Comparison of ENCODE assay signal across 8 cellular contexts in the genomic region with DNA sequence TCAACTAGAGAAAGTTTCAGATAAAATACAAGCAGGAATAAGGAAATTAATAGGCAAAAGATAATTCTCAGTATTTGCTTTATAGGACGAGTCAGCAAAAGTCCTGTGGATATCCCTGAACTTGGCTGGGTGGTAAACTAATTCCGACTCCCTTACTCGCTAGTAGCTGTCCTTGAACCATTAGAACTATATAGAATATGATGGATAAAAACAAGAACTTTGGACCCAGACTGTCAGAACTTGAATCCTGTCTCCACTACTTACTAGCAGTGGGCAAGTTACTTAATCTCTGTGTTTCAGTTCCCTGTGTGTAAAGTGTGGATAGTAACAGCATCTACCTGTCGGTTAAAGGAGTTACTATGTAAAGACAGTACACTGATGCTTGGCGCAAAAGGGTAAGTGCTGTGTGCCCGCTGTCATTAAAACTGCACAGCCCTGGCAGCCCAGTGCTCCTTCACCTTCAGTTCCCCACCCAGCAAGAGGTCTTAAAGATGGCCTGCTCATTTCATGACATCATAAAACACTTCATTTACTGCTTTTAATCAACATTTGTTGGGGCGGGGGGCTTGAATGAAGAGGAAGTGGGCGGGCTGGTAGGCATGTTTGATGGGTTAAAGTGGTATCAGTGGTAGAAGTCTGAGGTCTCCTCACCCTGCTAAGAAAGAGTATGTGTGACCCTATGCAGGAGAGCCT. TPM values are rescaled to one million over a fixed set of nuclear protein-coding genes. Genes with fewer than 3 reads are reported as not detected.
A peak's percentile ranks its signal among the peaks of the same experiment; 100 is the strongest.
DNase-seq lines count a peak whose midpoint lies in the region; ATAC-seq and TF ChIP-seq lines count a peak whose summit lies in the region.

No MANE protein-coding gene starts in this region.

- H3K27me3 Mint-ChIP-seq in CD4-positive, alpha-beta memory T cell = peaks cover 16 to 20% of the 10 kb centered on the region in 2 donors

- TF ChIP-seq CTCF in Peyer's patch (IDR thresholded peaks at IDR 0.05) (no peak), epithelial cell of proximal tubule (conservative IDR thresholded peaks at IDR 0.05; ENCODE audit: low read depth, low read length) (no peak), osteoblast (IDR thresholded peaks at IDR 0.05; ENCODE audit: extremely low read depth, low read depth, low read length) (no peak)

- peaks cover 71% of the 10 kb centered on the region for H4K20me1 ChIP-seq in osteoblast (ENCODE audit: insufficient read depth, low read length)

- peaks cover 7% of the 10 kb centered on the region for H3K27me3 ChIP-seq in CD4-positive, alpha-beta memory T cell (ENCODE audit: insufficient read depth, low read length)
- H3K27me3 ChIP-seq in Peyer's patch (no peaks in the 10 kb centered on the region), osteoblast (ENCODE audit: insufficient read depth, low read length) (no peaks in the 10 kb centered on the region)

- DNase-seq in CD4-positive, alpha-beta memory T cell = no peak
- DNase-seq in Peyer's patch (no peak), epithelial cell of proximal tubule (ENCODE audit: low read depth) (no peak), osteoblast (ENCODE audit: insufficient read length, low spot score, missing footprints) (peak; percentile 75), islet precursor cell (no peak), AG20443 (ENCODE audit: low spot score) (no peak)

- H3K4me3 ChIP-seq in CD4-positive, alpha-beta memory T cell (ENCODE audit: low read length in 2 of 2) = no peak overlapping the region
- peak overlapping the region in 3 of 4 donors; percentile 75 to 97 (median 87) for H3K4me3 ChIP-seq in Peyer's patch
- H3K4me3 ChIP-seq in epithelial cell of proximal tubule (ENCODE audit: low read depth, low read length) = peak overlapping the region; percentile 75
- H3K4me3 ChIP-seq in osteoblast (ENCODE audit: insufficient read depth, low read length) = peak overlapping the region; percentile 88

- H3K36me3 Mint-ChIP-seq in CD4-positive, alpha-beta memory T cell = peaks cover 0 to 6% of the 10 kb centered on the region in 2 donors

- POLR2A ChIA-PET in CD4-positive, alpha-beta memory T cell (lab: Charles Lee; ENCODE audit: partially characterized antibody) = interaction anchor here (1.4 to 2.7 kb wide), 2 partner anchors 8 to 107 kb away, joined by 6 to 13 read pairs; a partner anchor contains a TSS

- H3K4me1 ChIP-seq in CD4-positive, alpha-beta memory T cell (ENCODE audit: insufficient read depth, low read length) = peaks cover 19% of the 10 kb centered on the region
- H3K4me1 ChIP-seq in Peyer's patch = peaks cover 0 to 61% (median 9%) of the 10 kb centered on the region in 4 donors
- H3K4me1 ChIP-seq in osteoblast (ENCODE audit: insufficient read depth, low read length) = peaks cover 84% of the 10 kb centered on the region

- H3K27ac Mint-ChIP-seq in CD4-positive, alpha-beta memory T cell = peak overlapping the region in 1 of 7 donors; percentile 92

- no peak overlapping the region for H2AFZ ChIP-seq in osteoblast (ENCODE audit: low read length)

- CTCF ChIA-PET in CD4-positive, alpha-beta memory T cell (lab: Charles Lee; ENCODE audit: partially characterized antibody) = interaction anchor here (0.6 to 7.3 kb wide), 9 partner anchors 11 to 352 kb away, joined by 3 to 118 read pairs (median 14); no protein-coding TSS in a partner anchor

- no peaks in the 10 kb centered on the region for H3K9me3 Mint-ChIP-seq in CD4-positive, alpha-beta memory T cell

- no peak for ATAC-seq in HG02870 (IDR thresholded peaks at IDR 0.05; ENCODE audit: unreplicated experiment)
- ATAC-seq in HG02642 (IDR thresholded peaks at IDR 0.05; ENCODE audit: poor library complexity, unreplicated experiment) = no peak

- intact Hi-C loops in CD4-positive, alpha-beta memory T cell (cut with micrococcal nuclease) = loop anchor here (2.0 kb wide), 1 partner anchor 227 kb away; a partner anchor contains a TSS

- no peaks in the 10 kb centered on the region for H3K9me3 ChIP-seq in CD4-positive, alpha-beta memory T cell (ENCODE audit: control insufficient read depth in 1 of 2, low read length in 2 of 2)
- H3K9me3 ChIP-seq in Peyer's patch = no peaks in the 10 kb centered on the region
- no peaks in the 10 kb centered on the region for H3K9me3 ChIP-seq in osteoblast (ENCODE audit: low read depth, low read length)

- H3K4me2 ChIP-seq in osteoblast (ENCODE audit: insufficient read depth, low read length) = peak overlapping the region; percentile 85

- H3K36me3 ChIP-seq in CD4-positive, alpha-beta memory T cell (ENCODE audit: insufficient read depth, low read length) = no peaks in the 10 kb centered on the region
- H3K36me3 ChIP-seq in Peyer's patch (no peaks in the 10 kb centered on the region), osteoblast (ENCODE audit: insufficient read depth, low read length) (peaks cover 85% of the 10 kb centered on the region)

- peaks cover 6 to 28% (median 17%) of the 10 kb centered on the region in 4 donors for H3K4me1 Mint-ChIP-seq in CD4-positive, alpha-beta memory T cell

- TF ChIP-seq POLR2A in Peyer's patch (IDR thresholded peaks at IDR 0.05) = peak; percentile 28 to 46

- no peak overlapping the region for H3K27ac ChIP-seq in CD4-positive, alpha-beta memory T cell (ENCODE audit: low read depth, low read length)
- H3K27ac ChIP-seq in Peyer's patch (peak overlapping the region; percentile 28 to 97 (median 90)), osteoblast (ENCODE audit: low read depth, low read length) (peak overlapping the region; percentile 75)

- H3K4me3 Mint-ChIP-seq in CD4-positive, alpha-beta memory T cell = peak overlapping the region; percentile 34 to 97 (median 96)

- H3K79me2 ChIP-seq in osteoblast (ENCODE audit: insufficient read depth, low read length) = peaks cover 94% of the 10 kb centered on the region

RNA-seq across cellular contexts. Expression of a gene that starts 7.3 kb away (rescaled TPM):
- 10 to 100 TPM; 25.5 to 29.4 TPM for total RNA-seq in CD4-positive, alpha-beta memory T cell
- polyA plus RNA-seq in CD4-positive, alpha-beta memory T cell = 10 to 100 TPM in 1 of 2 donors, 1 to 10 TPM in 1; 8.5 to 11.2 TPM
- 100 to 1,000 TPM; 555 to 997 (median 617) TPM for total RNA-seq in Peyer's patch
- total RNA-seq in epithelial cell of proximal tubule = 887 and 925 TPM in 2 replicates
- total RNA-seq in osteoblast = 1,563 and 1,708 TPM in 2 replicates

Comparison
In these comparisons a context has a peak if more than half of its experiments do, and no peak if none do; other contexts are left out.
1. H3K4me3 ChIP-seq: peak in Peyer's patch (3 of 4), epithelial cell of proximal tubule (single experiment) and osteoblast (single experiment); none in CD4-positive, alpha-beta memory T cell (0 of 2).
2. RNA of a gene that starts 7.3 kb away (total RNA-seq): 1,563 to 1,708 TPM in osteoblast, 887 to 925 TPM in epithelial cell of proximal tubule and 555 to 997 TPM in Peyer's patch; 25.5 to 29.4 TPM in CD4-positive, alpha-beta memory T cell; every median in the first group is over 10 times any median in the second.